9 cellular contexts compared by ENCODE assay signal in the genomic region with DNA sequence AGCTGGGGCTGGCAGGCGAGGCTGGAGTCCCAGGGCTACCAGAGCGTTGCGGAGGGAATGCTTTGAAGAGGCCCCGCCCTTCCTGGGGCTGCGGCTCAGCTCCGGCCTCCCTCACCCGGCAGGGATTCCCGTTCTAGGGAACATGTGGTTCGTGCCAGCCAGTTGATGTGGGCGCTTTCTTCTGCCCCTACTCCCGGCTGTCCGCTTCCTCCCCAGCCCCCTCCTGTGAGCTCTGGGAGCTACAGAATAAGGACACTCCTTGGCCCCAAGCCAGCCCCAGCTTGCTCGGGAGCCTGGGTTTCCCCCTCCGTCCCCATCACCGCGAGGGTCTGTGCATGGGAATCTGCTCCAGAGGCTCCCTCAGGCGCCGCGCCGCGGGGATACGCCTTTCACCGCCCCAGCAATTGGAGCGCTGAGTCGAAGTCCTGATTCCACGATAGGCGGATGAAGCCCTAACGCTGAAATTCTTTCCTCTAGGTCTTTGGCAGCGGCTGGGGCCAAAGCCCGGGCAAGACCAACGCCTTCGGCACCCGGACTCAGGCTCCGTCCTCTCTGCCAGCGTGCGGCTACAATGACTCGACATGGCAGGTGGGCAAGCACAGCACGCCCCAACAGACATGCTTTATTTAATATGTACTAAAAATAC.
DNase-seq lines count a peak whose midpoint lies in the region; ATAC-seq and TF ChIP-seq lines count a peak whose summit lies in the region.
"Had no signal": no experiment of that assay in that cellular context is flagged by ENCODE, and none has a peak within 500 bp of the region (broad histone marks: within the 10 kb centered on the region; RNA-seq: fewer than 3 reads in every experiment).

No MANE protein-coding gene starts in this region.

- WGBS in esophagus squamous epithelium, 2 donors = 0% methylated on average over 2 of the region's 38 CpGs; no CpG with 5 or more reads in 1 of the 2 donors

- ATAC-seq in HG03354 (IDR thresholded peaks at IDR 0.05; ENCODE audit: poor library complexity, severe bottlenecking, unreplicated experiment) = no peak

- H3K36me3 Mint-ChIP-seq in mesothelial cell of epicardium = no peaks in the 10 kb centered on the region

- H3K27ac ChIP-seq in esophagus squamous epithelium = peak overlapping the region; percentile 50 to 85 (median 77)
- H3K27ac ChIP-seq in uterus = peak overlapping the region; percentile 53 to 66

- peaks cover 0 to 19% (median 0%) of the 10 kb centered on the region in 4 donors for H3K27me3 ChIP-seq in esophagus squamous epithelium
- no peaks in the 10 kb centered on the region for H3K27me3 ChIP-seq in uterus

- peak; percentile 20 for DNase-seq in DMS153 (lab: John Stamatoyannopoulos, UW)
- peak; percentile 60 for DNase-seq in NCI-H82 (lab: John Stamatoyannopoulos, UW)
- DNase-seq in esophagus squamous epithelium (lab: John Stamatoyannopoulos, UW) = no peak
- peak in 1 of 2 experiments; percentile 74 for DNase-seq in mesothelial cell of epicardium (ENCODE audit: low spot score in 2 of 2, unreplicated experiment in 2 of 2)
- DNase-seq in uterus = peak; percentile 62 to 63
- DNase-seq in NK-92 (lab: John Stamatoyannopoulos, UW; ENCODE audit: unreplicated experiment) = no peak
- no peak for DNase-seq in T1000 (lab: John Stamatoyannopoulos, UW)

- H3K36me3 ChIP-seq in esophagus squamous epithelium (no peaks in the 10 kb centered on the region), uterus (no peaks in the 10 kb centered on the region)

- TF ChIP-seq CTCF in esophagus squamous epithelium (IDR thresholded peaks at IDR 0.05) (no peak), mesothelial cell of epicardium (IDR thresholded peaks at IDR 0.05; ENCODE audit: unreplicated experiment) (no peak), uterus (IDR thresholded peaks at IDR 0.05) (no peak)

- H3K9me3 Mint-ChIP-seq in mesothelial cell of epicardium = no peaks in the 10 kb centered on the region
- H3K9me3 Mint-ChIP-seq: dendritic cell treated with granulocyte-macrophage colony-stimulating factor and Interleukin-4, amounts not matched to agents 40 ng/mL and 50 ng/mL, for 4 days had no signal

- H3K4me3 ChIP-seq in esophagus squamous epithelium (peak overlapping the region; percentile 26 to 66 (median 42)), uterus (peak overlapping the region; percentile 26 to 30)

- intact Hi-C loops in esophagus squamous epithelium (cut with DNase I) (no loop called here), uterus (cut with DNase I; ENCODE audit: low total_unique reads) (no loop called here)

- peaks cover 24% of the 10 kb centered on the region for H3K27me3 Mint-ChIP-seq in mesothelial cell of epicardium (ENCODE audit: low read depth)

- H3K9me3 ChIP-seq in esophagus squamous epithelium (no peaks in the 10 kb centered on the region), uterus (no peaks in the 10 kb centered on the region)

- H3K4me1 ChIP-seq in esophagus squamous epithelium (peaks cover 11 to 28% (median 21%) of the 10 kb centered on the region in 3 donors), uterus (peaks cover 0 to 4% of the 10 kb centered on the region in 2 donors)

- H3K4me3 Mint-ChIP-seq in mesothelial cell of epicardium = peak overlapping the region; percentile 66
- H3K4me3 Mint-ChIP-seq: dendritic cell treated with granulocyte-macrophage colony-stimulating factor and Interleukin-4, amounts not matched to agents 40 ng/mL and 50 ng/mL, for 4 days had no signal

- TF ChIP-seq POLR2A in esophagus squamous epithelium (IDR thresholded peaks at IDR 0.05) (no peak), uterus (IDR thresholded peaks at IDR 0.05) (peak in 1 of 2 donors; percentile 30)

- peaks cover 22% of the 10 kb centered on the region for H3K4me1 Mint-ChIP-seq in mesothelial cell of epicardium

- H3K27ac Mint-ChIP-seq in mesothelial cell of epicardium = peak overlapping the region; percentile 66
- H3K27ac Mint-ChIP-seq: dendritic cell treated with granulocyte-macrophage colony-stimulating factor and Interleukin-4, amounts not matched to agents 40 ng/mL and 50 ng/mL, for 4 days had no signal

Comparison
In these comparisons a context has a peak if more than half of its experiments do, and no peak if none do; other contexts are left out.
1. DNase-seq: peak in DMS153 (single experiment), NCI-H82 (single experiment) and uterus (2 of 2); none in esophagus squamous epithelium (single experiment), NK-92 (single experiment) and T1000 (single experiment).